Comparison of ENCODE assay signal across 1 cellular context in genomic region chr17:78517421-78517820, GRCh38.
TF ChIP-seq lines count a peak whose summit lies in the region.

No MANE protein-coding gene starts in this region.

TF ChIP-seq in HepG2, 621 proteins besides CTCF, POLR2A, EP300 and RAD21 (continued from another document):
- TF ChIP-seq ELK4 (CRISPR knock-in tag; IDR thresholded peaks at IDR 0.05; ENCODE audit: borderline replicate concordance) (no peak), ZNF549 (CRISPR knock-in tag; IDR thresholded peaks at IDR 0.05) (no peak), ZNF460 (CRISPR knock-in tag; IDR thresholded peaks at IDR 0.05; ENCODE audit: borderline replicate concordance) (no peak), ZNF180 (CRISPR knock-in tag; IDR thresholded peaks at IDR 0.05; ENCODE audit: borderline replicate concordance, low read depth) (no peak), TAF1 (CRISPR knock-in tag; IDR thresholded peaks at IDR 0.05) (no peak), ZNF562 (CRISPR knock-in tag; IDR thresholded peaks at IDR 0.05; ENCODE audit: borderline replicate concordance) (no peak), TGIF2 (CRISPR knock-in tag; IDR thresholded peaks at IDR 0.05) (no peak), ZNF12 (CRISPR knock-in tag; IDR thresholded peaks at IDR 0.05) (no peak), SAP130 (CRISPR knock-in tag; IDR thresholded peaks at IDR 0.05; ENCODE audit: low read depth) (no peak), ZNF296 (CRISPR knock-in tag; conservative IDR thresholded peaks at IDR 0.05) (no peak)
- TF ChIP-seq, protein P1, sequence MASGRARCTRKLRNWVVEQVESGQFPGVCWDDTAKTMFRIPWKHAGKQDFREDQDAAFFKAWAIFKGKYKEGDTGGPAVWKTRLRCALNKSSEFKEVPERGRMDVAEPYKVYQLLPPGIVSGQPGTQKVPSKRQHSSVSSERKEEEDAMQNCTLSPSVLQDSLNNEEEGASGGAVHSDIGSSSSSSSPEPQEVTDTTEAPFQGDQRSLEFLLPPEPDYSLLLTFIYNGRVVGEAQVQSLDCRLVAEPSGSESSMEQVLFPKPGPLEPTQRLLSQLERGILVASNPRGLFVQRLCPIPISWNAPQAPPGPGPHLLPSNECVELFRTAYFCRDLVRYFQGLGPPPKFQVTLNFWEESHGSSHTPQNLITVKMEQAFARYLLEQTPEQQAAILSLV (CRISPR knock-in tag; IDR thresholded peaks at IDR 0.05; ENCODE audit: borderline replicate concordance), result no peak
- TF ChIP-seq, protein P2, sequence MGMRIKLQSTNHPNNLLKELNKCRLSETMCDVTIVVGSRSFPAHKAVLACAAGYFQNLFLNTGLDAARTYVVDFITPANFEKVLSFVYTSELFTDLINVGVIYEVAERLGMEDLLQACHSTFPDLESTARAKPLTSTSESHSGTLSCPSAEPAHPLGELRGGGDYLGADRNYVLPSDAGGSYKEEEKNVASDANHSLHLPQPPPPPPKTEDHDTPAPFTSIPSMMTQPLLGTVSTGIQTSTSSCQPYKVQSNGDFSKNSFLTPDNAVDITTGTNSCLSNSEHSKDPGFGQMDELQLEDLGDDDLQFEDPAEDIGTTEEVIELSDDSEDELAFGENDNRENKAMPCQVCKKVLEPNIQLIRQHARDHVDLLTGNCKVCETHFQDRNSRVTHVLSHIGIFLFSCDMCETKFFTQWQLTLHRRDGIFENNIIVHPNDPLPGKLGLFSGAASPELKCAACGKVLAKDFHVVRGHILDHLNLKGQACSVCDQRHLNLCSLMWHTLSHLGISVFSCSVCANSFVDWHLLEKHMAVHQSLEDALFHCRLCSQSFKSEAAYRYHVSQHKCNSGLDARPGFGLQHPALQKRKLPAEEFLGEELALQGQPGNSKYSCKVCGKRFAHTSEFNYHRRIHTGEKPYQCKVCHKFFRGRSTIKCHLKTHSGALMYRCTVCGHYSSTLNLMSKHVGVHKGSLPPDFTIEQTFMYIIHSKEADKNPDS (CRISPR knock-in tag; IDR thresholded peaks at IDR 0.05), result no peak
TF ChIP-seq in HepG2: peak in this region for 0.
